Comparison of ENCODE assay signal across 2 cellular contexts in the genomic region with DNA sequence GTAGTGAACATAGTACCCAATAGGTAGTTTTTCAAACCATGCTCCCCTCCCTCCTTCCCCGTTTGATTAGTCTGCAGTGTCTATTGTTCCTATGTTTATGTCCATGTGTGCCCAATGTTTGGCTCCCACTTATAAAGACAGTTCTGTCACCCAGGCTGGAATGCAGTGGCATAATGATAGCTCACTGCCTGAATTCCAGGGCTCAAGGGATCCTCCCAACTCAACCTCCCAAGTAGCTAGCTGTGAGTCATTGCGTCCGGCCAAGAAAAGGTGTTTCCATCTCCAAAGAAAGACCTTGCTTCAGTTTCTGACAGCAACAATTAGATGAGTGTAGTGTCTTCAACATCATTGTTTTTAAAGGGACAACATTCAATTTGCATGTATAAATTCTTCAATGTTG.
TF ChIP-seq lines count a peak whose summit lies in the region.

No MANE protein-coding gene starts in this region.

TF ChIP-seq in HEK293, 187 proteins besides CTCF, POLR2A, EP300 and RAD21:
- no peak for TF ChIP-seq ZNF701 (tag by site-specific recombination; IDR thresholded peaks at IDR 0.05)
- TF ChIP-seq, protein P1, sequence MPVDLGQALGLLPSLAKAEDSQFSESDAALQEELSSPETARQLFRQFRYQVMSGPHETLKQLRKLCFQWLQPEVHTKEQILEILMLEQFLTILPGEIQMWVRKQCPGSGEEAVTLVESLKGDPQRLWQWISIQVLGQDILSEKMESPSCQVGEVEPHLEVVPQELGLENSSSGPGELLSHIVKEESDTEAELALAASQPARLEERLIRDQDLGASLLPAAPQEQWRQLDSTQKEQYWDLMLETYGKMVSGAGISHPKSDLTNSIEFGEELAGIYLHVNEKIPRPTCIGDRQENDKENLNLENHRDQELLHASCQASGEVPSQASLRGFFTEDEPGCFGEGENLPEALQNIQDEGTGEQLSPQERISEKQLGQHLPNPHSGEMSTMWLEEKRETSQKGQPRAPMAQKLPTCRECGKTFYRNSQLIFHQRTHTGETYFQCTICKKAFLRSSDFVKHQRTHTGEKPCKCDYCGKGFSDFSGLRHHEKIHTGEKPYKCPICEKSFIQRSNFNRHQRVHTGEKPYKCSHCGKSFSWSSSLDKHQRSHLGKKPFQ (tag by site-specific recombination; IDR thresholded peaks at IDR 0.05), result no peak
- TF ChIP-seq SETDB1 (IDR thresholded peaks at IDR 0.05; ENCODE audit: insufficient read length, low read length), result peak; percentile 36
TF ChIP-seq in HEK293: peak in this region for 1.

TF ChIP-seq in H1, 55 proteins besides CTCF, POLR2A, EP300 and RAD21:
- TF ChIP-seq, protein P2, sequence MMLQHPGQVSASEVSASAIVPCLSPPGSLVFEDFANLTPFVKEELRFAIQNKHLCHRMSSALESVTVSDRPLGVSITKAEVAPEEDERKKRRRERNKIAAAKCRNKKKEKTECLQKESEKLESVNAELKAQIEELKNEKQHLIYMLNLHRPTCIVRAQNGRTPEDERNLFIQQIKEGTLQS (IDR thresholded peaks at IDR 0.05; ENCODE audit: insufficient read depth, low read depth, low read length), result no peak
- peak; percentile 8; the same call in 1 of the 2 replicates for TF ChIP-seq TEAD4 (IDR thresholded peaks at IDR 0.05; ENCODE audit: low read depth, low read length)
